8 cellular contexts compared by ENCODE assay signal in genomic region chr15:40307421-40308165, GRCh38. TPM values are rescaled to one million over a fixed set of nuclear protein-coding genes. Genes with fewer than 3 reads are reported as not detected.
A peak's percentile ranks its signal among the peaks of the same experiment; 100 is the strongest.
DNase-seq lines count a peak whose midpoint lies in the region; ATAC-seq and TF ChIP-seq lines count a peak whose summit lies in the region.

Gene PLCB2, minus strand, starts transcription at chr15:40307935. Its CDS starts 263 bp downstream, at chr15:40307672.

- H3K36me3 Mint-ChIP-seq in naive thymus-derived CD8-positive, alpha-beta T cell: peaks cover 0 to 26% (median 0%) of the 10 kb centered on the region in 3 donors

- H3K27ac Mint-ChIP-seq in naive thymus-derived CD8-positive, alpha-beta T cell: peak within 1 kb of the TSS; percentile 93 to 98 (median 97)

- 70 to 86% methylated on average over 7 to 12 of the region's 15 CpGs for WGBS in testis, 2 donors

- H3K36me3 ChIP-seq in BLaER1 treated with 17β-estradiol and CSF1 and Interleukin-3, amounts not matched to agents 10 nM and 100 nM: peaks cover 6 to 32% (median 20%) of the 10 kb centered on the region in 11 experiments; a peak in 21 of 22 replicates
- H3K36me3 ChIP-seq in KOPT-K1 (ENCODE audit: insufficient read depth, low read length) (peaks cover 13% of the 10 kb centered on the region; the same call in 1 of the 2 replicates), testis (ENCODE audit: low read depth, missing control alignments) (no peaks in the 10 kb centered on the region)

- 0 out of 22 replicates have a peak, but pooled peaks cover 0 to under 1% (median 0%) of the 10 kb centered on the region in 11 experiments for H3K9me3 ChIP-seq in BLaER1 treated with 17β-estradiol and CSF1 and Interleukin-3, amounts not matched to agents 10 nM and 100 nM (replicated peaks in 1 of 11)
- H3K9me3 ChIP-seq in KOPT-K1 (ENCODE audit: insufficient read depth, low read length, poor library complexity, severe bottlenecking) (no peaks in the 10 kb centered on the region), testis (no peaks in the 10 kb centered on the region)

- DNase-seq in coronary artery (ENCODE audit: low spot score): no peak
- DNase-seq in naive thymus-derived CD8-positive, alpha-beta T cell: peak; percentile 52 to 85 (median 70)
- peak; percentile 22 for DNase-seq in testis
- DNase-seq in NCI-H345 treated with DMSO at 0.1 percent for 48 hours (lab: John Stamatoyannopoulos, UW; ENCODE audit: unreplicated experiment): no peak

- H3K4me2 ChIP-seq in BLaER1 treated with 17β-estradiol and CSF1 and Interleukin-3, amounts not matched to agents 10 nM and 100 nM: peak within 1 kb of the TSS; percentile 91 to 100 (median 98)

- intact Hi-C loops in testis (cut with DNase I; ENCODE audit: low total_unique reads): no loop called here

- TF ChIP-seq CTCF in coronary artery (IDR thresholded peaks at IDR 0.05) (no peak), testis (IDR thresholded peaks at IDR 0.05) (no peak)

- H3K4me1 Mint-ChIP-seq in naive thymus-derived CD8-positive, alpha-beta T cell: peaks cover 30 to 58% (median 55%) of the 10 kb centered on the region in 4 donors

- H3K4me1 ChIP-seq in BLaER1 treated with 17β-estradiol and CSF1 and Interleukin-3, amounts not matched to agents 10 nM and 100 nM: peaks cover 44 to 81% (median 64%) of the 10 kb centered on the region in 10 experiments
- H3K4me1 ChIP-seq in testis: no peaks in the 10 kb centered on the region

- peaks cover 0 to 42% (median 18%) of the 10 kb centered on the region in 11 experiments; a peak in 12 of 22 replicates for H4K20me1 ChIP-seq in BLaER1 treated with 17β-estradiol and CSF1 and Interleukin-3, amounts not matched to agents 10 nM and 100 nM

- H3K27ac ChIP-seq in BLaER1 treated with 17β-estradiol and CSF1 and Interleukin-3, amounts not matched to agents 10 nM and 100 nM: peak within 1 kb of the TSS; percentile 85 to 94 (median 91)
- peak within 1 kb of the TSS; percentile 99 for H3K27ac ChIP-seq in KOPT-K1 (ENCODE audit: low read depth, low read length, poor library complexity, severe bottlenecking)
- peak within 1 kb of the TSS in 1 of 2 donors; percentile 76 for H3K27ac ChIP-seq in coronary artery
- H3K27ac ChIP-seq in testis: no peak within 1 kb of the TSS

- no peak for TF ChIP-seq POLR2A in testis (IDR thresholded peaks at IDR 0.05)

- POLR2A ChIA-PET in naive thymus-derived CD8-positive, alpha-beta T cell (lab: Charles Lee): interaction anchor here (0.7 to 6.8 kb wide), 23 partner anchors 9 to 587 kb away, joined by 3 to 104 read pairs (median 4); partner anchors contain the start of genes ANKRD63, BAHD1, FSIP1 and INAFM2

- H3K27me3 ChIP-seq in BLaER1 treated with 17β-estradiol and CSF1 and Interleukin-3, amounts not matched to agents 10 nM and 100 nM: no peaks in the 10 kb centered on the region
- no peaks in the 10 kb centered on the region for H3K27me3 ChIP-seq in testis

- no peaks in the 10 kb centered on the region for H3K27me3 Mint-ChIP-seq in naive thymus-derived CD8-positive, alpha-beta T cell

- H3K9ac ChIP-seq in BLaER1 treated with 17β-estradiol and CSF1 and Interleukin-3, amounts not matched to agents 10 nM and 100 nM: peak within 1 kb of the TSS; percentile 79 to 92 (median 86)

- H3K4me3 Mint-ChIP-seq in naive thymus-derived CD8-positive, alpha-beta T cell: peak within 1 kb of the TSS; percentile 94 to 98 (median 96)

- H3K9me3 Mint-ChIP-seq in naive thymus-derived CD8-positive, alpha-beta T cell: no peaks in the 10 kb centered on the region

- peak within 1 kb of the TSS; percentile 55 to 83 (median 66) for H3K4me3 ChIP-seq in BLaER1 treated with 17β-estradiol and CSF1 and Interleukin-3, amounts not matched to agents 10 nM and 100 nM
- H3K4me3 ChIP-seq in coronary artery (peak within 1 kb of the TSS; percentile 54), testis (no peak within 1 kb of the TSS)

- ATAC-seq in GM19395 (IDR thresholded peaks at IDR 0.05; ENCODE audit: unreplicated experiment): peak; percentile 75
- ATAC-seq in activated CD4-positive, CD25-positive, alpha-beta regulatory T cell treated with anti-CD3 and anti-CD28 coated beads, Interleukin-2, amount 50 U/mL, for 24 hours: peak; percentile 77 to 84
- ATAC-seq in naive thymus-derived CD8-positive, alpha-beta T cell: peak; percentile 81 to 83

RNA-seq across cellular contexts. Expression of gene PLCB2, which starts in this region (rescaled TPM):
- 100 to 1,000 TPM; 156 to 166 TPM for total RNA-seq in naive thymus-derived CD8-positive, alpha-beta T cell
- 10 to 100 TPM; 14.5 to 23.0 (median 22.2) TPM for polyA plus RNA-seq in naive thymus-derived CD8-positive, alpha-beta T cell
- total RNA-seq in testis: 1 to 10 TPM; 8.8 to 9.7 TPM
- polyA plus RNA-seq in testis (ENCODE audit: insufficient read depth, low read depth, low replicate concordance): 13.6 TPM

Comparison
In these comparisons a context has a peak if more than half of its experiments do, and no peak if none do; other contexts are left out.
1. RNA of gene PLCB2 (total RNA-seq): 156 to 166 TPM in naive thymus-derived CD8-positive, alpha-beta T cell; 8.8 to 9.7 TPM in testis; every median in the first group is over 10 times any median in the second.
2. H3K27ac ChIP-seq: peak in BLaER1 treated with 17β-estradiol and CSF1 and Interleukin-3, amounts not matched to agents 10 nM and 100 nM (11 of 11) and KOPT-K1 (single experiment); none in testis (0 of 2).
3. H3K4me3 ChIP-seq: peak in BLaER1 treated with 17β-estradiol and CSF1 and Interleukin-3, amounts not matched to agents 10 nM and 100 nM (10 of 10) and coronary artery (single experiment); none in testis (0 of 2).
4. DNase-seq: peak in naive thymus-derived CD8-positive, alpha-beta T cell (10 of 10) and testis (single experiment); none in coronary artery (single experiment) and NCI-H345 treated with DMSO at 0.1 percent for 48 hours (single experiment).
5. Peak in every context shown above with its lines, with median percentiles within 50 percentile points of each other: ATAC-seq.